8 cellular contexts compared by ENCODE assay signal in genomic region chr13:30307194-30307965, GRCh38. TPM values are rescaled to one million over a fixed set of nuclear protein-coding genes. Genes with fewer than 3 reads are reported as not detected.
A peak's percentile ranks its signal among the peaks of the same experiment; 100 is the strongest.
DNase-seq lines count a peak whose midpoint lies in the region; ATAC-seq and TF ChIP-seq lines count a peak whose summit lies in the region.

KATNAL1 (minus strand) TSS chr13:30307551; CDS start chr13:30283777, 23,774 bp downstream.

- H3K4me3 Mint-ChIP-seq in chondrocyte (ENCODE audit: unreplicated experiment) = peak within 1 kb of the TSS; percentile 83

- ATAC-seq in GM18870 (IDR thresholded peaks at IDR 0.05; ENCODE audit: unreplicated experiment) = peak; percentile 13
- ATAC-seq in HG03108 (IDR thresholded peaks at IDR 0.05; ENCODE audit: unreplicated experiment) = peak; percentile 53
- ATAC-seq in left colon = peak; percentile 69

- TF ChIP-seq CTCF in AG09319 (IDR thresholded peaks at IDR 0.05; ENCODE audit: low read depth, low read length) = no peak
- TF ChIP-seq CTCF in chondrocyte (IDR thresholded peaks at IDR 0.05) = peak; percentile 18

- DNase-seq in AG09319 (ENCODE audit: extremely low read depth, low read depth) = peak; percentile 25
- DNase-seq in NCI-H226 = peak; percentile 32
- DNase-seq in activated CD4-positive, alpha-beta T cell treated with anti-CD3 and anti-CD28 coated beads for 24 hours (ENCODE audit: low read depth in 2 of 2) = peak; percentile 48 to 55
- no peak for DNase-seq in chondrocyte (ENCODE audit: low spot score)
- peak; percentile 66 to 77 for DNase-seq in left colon
- peak; percentile 44 to 64 for DNase-seq in stimulated activated CD4-positive, alpha-beta T cell treated with anti-CD3 and anti-CD28 coated beads, Interleukin-1b, Interleukin-23, amount 100 ng/mL, for 4 hours (ENCODE audit: low read depth in 2 of 2)

- no peaks in the 10 kb centered on the region for H3K9me3 Mint-ChIP-seq in chondrocyte (ENCODE audit: low read depth)

- intact Hi-C loops in left colon (cut with DNase I, micrococcal nuclease) = loop anchor here in 1 of 2 donors (10.0 kb wide), 1 partner anchor 77 kb away; no protein-coding TSS in a partner anchor

- no peaks in the 10 kb centered on the region for H3K27me3 Mint-ChIP-seq in chondrocyte (ENCODE audit: low read depth)

- H3K4me1 Mint-ChIP-seq in chondrocyte (ENCODE audit: low read depth) = peaks cover 49% of the 10 kb centered on the region

- peak within 1 kb of the TSS; percentile 72 for H3K27ac Mint-ChIP-seq in chondrocyte (ENCODE audit: unreplicated experiment)

- no peaks in the 10 kb centered on the region for H3K36me3 Mint-ChIP-seq in chondrocyte (ENCODE audit: low read depth)

RNA-seq across cellular contexts. Expression of gene KATNAL1, which starts in this region (rescaled TPM):
- 35.8 to 36.2 TPM (median 36.0 TPM) in 3 replicates for total RNA-seq in chondrocyte
- 1 to 10 TPM; 3.3 to 9.4 TPM for total RNA-seq in left colon

Comparison
In these comparisons a context has a peak if more than half of its experiments do, and no peak if none do; other contexts are left out.
1. ATAC-seq: peak in every context shown above with its lines; median percentile 69 in left colon; 53 in HG03108; 13 in GM18870.